Comparison of ENCODE assay signal across 8 cellular contexts in genomic region chr21:17819878-17820232, GRCh38. TPM values are rescaled to one million over a fixed set of nuclear protein-coding genes. Genes with fewer than 3 reads are reported as not detected.
A peak's percentile ranks its signal among the peaks of the same experiment; 100 is the strongest.
DNase-seq lines count a peak whose midpoint lies in the region; ATAC-seq and TF ChIP-seq lines count a peak whose summit lies in the region.

No MANE protein-coding gene starts in this region.

- no peak for TF ChIP-seq CTCF in RWPE1 (conservative IDR thresholded peaks at IDR 0.05; ENCODE audit: low read depth)

- no peaks in the 10 kb centered on the region for H3K27me3 Mint-ChIP-seq in naive B cell

- H3K4me1 Mint-ChIP-seq in naive B cell = peaks cover 16 to 30% (median 21%) of the 10 kb centered on the region in 3 donors

- peak; percentile 24 for DNase-seq in CMK (ENCODE audit: low read depth)
- DNase-seq in RWPE1 (ENCODE audit: low spot score) = peak; percentile 13
- peak; percentile 60 for DNase-seq in effector CD8-positive, alpha-beta T cell (lab: John Stamatoyannopoulos, UW)
- DNase-seq in naive B cell = no peak
- DNase-seq in activated gamma-delta T cell (lab: John Stamatoyannopoulos, UW) = no peak
- DNase-seq in NCI-H2029 (lab: John Stamatoyannopoulos, UW) = no peak

- ATAC-seq in GM19324 (IDR thresholded peaks at IDR 0.05; ENCODE audit: low FRiP score, unreplicated experiment) (peak; percentile 58), HG03175 (IDR thresholded peaks at IDR 0.05; ENCODE audit: unreplicated experiment) (peak; percentile 67), naive B cell (ENCODE audit: low read depth in 2 of 2) (peak; percentile 68 to 73)

- peak overlapping the region; percentile 88 to 99 (median 94) for H3K4me3 Mint-ChIP-seq in naive B cell

- CTCF ChIA-PET in RWPE1 (lab: Yijun Ruan, JAX) = interaction anchor here (0.6 kb wide), 1 partner anchor 380 kb away, joined by 4 read pairs; no protein-coding TSS in a partner anchor

- H3K36me3 Mint-ChIP-seq in naive B cell = peaks cover 0 to 4% of the 10 kb centered on the region in 2 donors

- H3K9me3 Mint-ChIP-seq in naive B cell = no peaks in the 10 kb centered on the region

- peak overlapping the region; percentile 86 for H3K27ac ChIP-seq in RWPE1

- peak overlapping the region; percentile 98 to 99 (median 98) for H3K27ac Mint-ChIP-seq in naive B cell

- POLR2A ChIA-PET in RWPE1 (lab: Yijun Ruan, JAX; ENCODE audit: low non-redundant PET) = no interaction called here

RNA-seq across cellular contexts. Expression of gene C21orf91, which starts 0.7 kb away (rescaled TPM):
- polyA plus RNA-seq in naive B cell (ENCODE audit: low read depth in 6 of 6) = 10 to 100 TPM; 18.5 to 35.2 (median 32.9) TPM

Comparison
In these comparisons a context has a peak if more than half of its experiments do, and no peak if none do; other contexts are left out.
1. DNase-seq: peak in CMK (single experiment), RWPE1 (single experiment) and effector CD8-positive, alpha-beta T cell (single experiment); none in naive B cell (single experiment), activated gamma-delta T cell (single experiment) and NCI-H2029 (single experiment).
2. Peak in every context shown above with its lines, with median percentiles within 50 percentile points of each other: ATAC-seq.